ENCODE assay signal across 17 cellular contexts in the genomic region with DNA sequence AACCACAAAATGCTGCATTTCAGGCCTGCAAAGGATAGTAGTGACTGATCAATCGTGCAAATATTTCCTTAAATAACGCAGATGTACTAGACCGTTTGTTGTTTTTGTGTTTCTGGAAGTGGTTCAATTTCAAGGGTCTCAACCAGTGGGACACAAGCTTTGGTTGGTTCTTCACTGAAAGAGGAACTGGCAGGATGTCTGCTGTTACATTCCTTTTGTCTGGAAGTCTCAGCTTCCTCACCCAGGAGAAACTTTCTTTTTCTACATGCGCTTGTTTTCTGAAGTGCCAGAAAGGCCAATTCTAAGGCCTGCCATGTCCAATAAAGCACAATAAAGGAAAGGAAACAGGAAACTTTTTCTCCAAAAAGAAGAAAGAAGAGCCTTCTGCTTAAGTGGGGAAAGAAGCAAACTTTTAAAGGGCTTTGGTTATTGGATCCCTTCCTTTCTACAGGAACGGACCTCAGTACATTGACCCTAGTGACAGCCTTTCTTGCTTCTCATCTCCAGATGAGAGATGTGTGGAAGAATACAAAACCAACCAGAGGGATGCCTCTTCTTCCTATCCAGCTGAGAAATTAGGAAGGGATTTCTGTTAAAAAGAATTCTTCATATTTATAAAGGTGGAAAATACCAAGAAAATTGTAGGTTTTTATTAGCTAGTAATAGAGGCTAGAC. TPM values are rescaled to one million over a fixed set of nuclear protein-coding genes. Genes with fewer than 3 reads are reported as not detected.
DNase-seq lines count a peak whose midpoint lies in the region; ATAC-seq and TF ChIP-seq lines count a peak whose summit lies in the region.
"Had no signal": no experiment of that assay in that cellular context is flagged by ENCODE, and none has a peak within 500 bp of the region (broad histone marks: within the 10 kb centered on the region; RNA-seq: fewer than 3 reads in every experiment).

No MANE protein-coding gene starts in this region.

- no peaks in the 10 kb centered on the region for H3K27me3 Mint-ChIP-seq in Calu3 (ENCODE audit: unreplicated experiment)

- peak overlapping the region; percentile 87 for H3K27ac Mint-ChIP-seq in Calu3 (ENCODE audit: unreplicated experiment)
- H3K27ac Mint-ChIP-seq: activated CD8-positive, alpha-beta memory T cell treated with anti-CD3 and anti-CD28 coated beads, Interleukin-2, amount 10 ng/mL, durations not matched to agents 7 days and 5 days; activated naive CD4-positive, alpha-beta T cell treated with anti-CD3 and anti-CD28 coated beads, Interleukin-2, amount 50 U/mL, for 24 hours; CD8-positive, alpha-beta T cell; stimulated activated naive CD8-positive, alpha-beta T cell treated with anti-CD3 and anti-CD28 coated beads, Interleukin-15, amount 100 ng/mL, for 72 hours had no signal

- H3K27ac ChIP-seq in Panc1 (ENCODE audit: low read length): peak overlapping the region; percentile 100
- H3K27ac ChIP-seq in fibroblast of lung (ENCODE audit: insufficient read depth, low read length): peak overlapping the region; percentile 82
- no peak overlapping the region for H3K27ac ChIP-seq in right atrium auricular region
- H3K27ac ChIP-seq: coronary artery, left lung had no signal

- DNase-seq in Calu3: no peak
- DNase-seq in Panc1 (ENCODE audit: low read depth, low spot score): no peak
- peak; percentile 45 to 88 for DNase-seq in fibroblast of lung (ENCODE audit: low read depth in 2 of 2)
- no peak for DNase-seq in SK-N-DZ (ENCODE audit: low spot score)
- no peak for DNase-seq in right atrium auricular region (ENCODE audit: low spot score)
- DNase-seq: activated CD8-positive, alpha-beta memory T cell treated with anti-CD3 and anti-CD28 coated beads, Interleukin-2, amount 10 ng/mL, durations not matched to agents 7 days and 5 days; CD8-positive, alpha-beta T cell; glutamatergic neuron; left lung; NCI-H1417 treated with DMSO at 0.1 percent for 48 hours; stimulated activated CD4-positive, alpha-beta T cell treated with anti-CD3 and anti-CD28 coated beads, Interleukin-4, amount 100 ng/mL, for 1 hour; stimulated activated naive CD8-positive, alpha-beta T cell treated with anti-CD3 and anti-CD28 coated beads, Interleukin-15, amount 100 ng/mL, for 72 hours had no signal

- H3K9me3 Mint-ChIP-seq in Calu3 (ENCODE audit: low read depth, unreplicated experiment): peaks cover 5% of the 10 kb centered on the region
- H3K9me3 Mint-ChIP-seq: activated naive CD4-positive, alpha-beta T cell treated with anti-CD3 and anti-CD28 coated beads, Interleukin-2, amount 50 U/mL, for 24 hours had no signal

- no peak for TF ChIP-seq CTCF in Calu3 (IDR thresholded peaks at IDR 0.05; ENCODE audit: unreplicated experiment)
- TF ChIP-seq CTCF in Panc1 (IDR thresholded peaks at IDR 0.05): no peak
- TF ChIP-seq CTCF in fibroblast of lung (conservative IDR thresholded peaks at IDR 0.05 in 1 of 2, IDR thresholded peaks at IDR 0.05 in 1 of 2; ENCODE audit: low read depth in 1 of 2, low read length in 2 of 2): no peak
- TF ChIP-seq CTCF in right atrium auricular region (IDR thresholded peaks at IDR 0.05): no peak

- CTCF ChIA-PET in Calu3 (lab: Charles Lee) (interaction anchor here (3.0 kb wide), 1 partner anchor 169 kb away, joined by 10 read pairs; no protein-coding TSS in a partner anchor), Panc1 (lab: Charles Lee) (interaction anchor here (0.5 kb wide), 1 partner anchor 147 kb away, joined by 3 read pairs; no protein-coding TSS in a partner anchor)

- POLR2A ChIA-PET in Panc1 (lab: Charles Lee): no interaction called here

- peaks cover 30% of the 10 kb centered on the region; the same call in 1 of the 2 replicates for H3K9me3 ChIP-seq in Panc1 (ENCODE audit: control insufficient read depth, insufficient read depth, low read depth, low read length)
- H3K9me3 ChIP-seq in fibroblast of lung (ENCODE audit: control insufficient read depth, insufficient read depth, low read depth, low read length): no peaks in the 10 kb centered on the region
- H3K9me3 ChIP-seq in neuron (ENCODE audit: low read length): no peaks in the 10 kb centered on the region
- no peaks in the 10 kb centered on the region for H3K9me3 ChIP-seq in right atrium auricular region
- H3K9me3 ChIP-seq: left lung had no signal

- H3K4me3 ChIP-seq in Panc1 (ENCODE audit: low read depth in 2 of 2, low read length in 2 of 2): peak overlapping the region; percentile 91 to 97
- peak overlapping the region in 2 of 4 experiments; percentile 10 to 21 for H3K4me3 ChIP-seq in fibroblast of lung (replicated peaks in 1 of 4; ENCODE audit: control extremely low read depth in 1 of 4, insufficient read depth in 1 of 4, low read depth in 3 of 4, low read length in 4 of 4)
- H3K4me3 ChIP-seq in neuron (ENCODE audit: low read length): no peak overlapping the region
- no peak overlapping the region for H3K4me3 ChIP-seq in right atrium auricular region
- H3K4me3 ChIP-seq: coronary artery, left lung had no signal

- H3K36me3 Mint-ChIP-seq in Calu3 (ENCODE audit: insufficient read depth, unreplicated experiment): peaks cover 59% of the 10 kb centered on the region
- H3K36me3 Mint-ChIP-seq: activated CD8-positive, alpha-beta memory T cell treated with anti-CD3 and anti-CD28 coated beads, Interleukin-2, amount 10 ng/mL, durations not matched to agents 7 days and 5 days; activated naive CD4-positive, alpha-beta T cell treated with anti-CD3 and anti-CD28 coated beads, Interleukin-2, amount 50 U/mL, for 24 hours; CD8-positive, alpha-beta T cell had no signal

- ATAC-seq in Panc1: peak; percentile 31
- no peak for ATAC-seq in GM21447 (IDR thresholded peaks at IDR 0.05; ENCODE audit: unreplicated experiment)
- ATAC-seq in GM19035 (IDR thresholded peaks at IDR 0.05; ENCODE audit: unreplicated experiment): no peak
- ATAC-seq: activated CD8-positive, alpha-beta memory T cell treated with anti-CD3 and anti-CD28 coated beads, Interleukin-2, amount 10 ng/mL, durations not matched to agents 7 days and 5 days; CD8-positive, alpha-beta T cell; stimulated activated naive CD8-positive, alpha-beta T cell treated with anti-CD3 and anti-CD28 coated beads, Interleukin-15, amount 100 ng/mL, for 72 hours had no signal

- in situ Hi-C loops in Panc1 (cut with HindIII; ENCODE audit: low pct_unique_long_range_greater_than_20kb, low sequenced_read_pairs): no loop called here

- H3K36me3 ChIP-seq in Panc1 (ENCODE audit: control insufficient read depth, insufficient read depth, low read length) (peaks cover 27% of the 10 kb centered on the region), fibroblast of lung (ENCODE audit: control insufficient read depth, insufficient read depth, low read length) (no peaks in the 10 kb centered on the region), neuron (ENCODE audit: insufficient read depth, low read length) (no peaks in the 10 kb centered on the region), right atrium auricular region (no peaks in the 10 kb centered on the region)
- H3K36me3 ChIP-seq: left lung had no signal

- peaks cover 36% of the 10 kb centered on the region for H3K4me1 Mint-ChIP-seq in Calu3 (ENCODE audit: low read depth, unreplicated experiment)
- H3K4me1 Mint-ChIP-seq: activated CD8-positive, alpha-beta memory T cell treated with anti-CD3 and anti-CD28 coated beads, Interleukin-2, amount 10 ng/mL, durations not matched to agents 7 days and 5 days had no signal

- peaks cover 24% of the 10 kb centered on the region for H3K79me2 ChIP-seq in fibroblast of lung (ENCODE audit: control insufficient read depth, insufficient read depth, low read length)

- no peaks in the 10 kb centered on the region for H4K20me1 ChIP-seq in fibroblast of lung (ENCODE audit: control insufficient read depth, extremely low read depth, insufficient read depth, low read length)

- H3K27me3 ChIP-seq in Panc1 (ENCODE audit: control insufficient read depth, insufficient read depth, low read length): no peaks in the 10 kb centered on the region
- H3K27me3 ChIP-seq in fibroblast of lung (ENCODE audit: control insufficient read depth, insufficient read depth, low read length): no peaks in the 10 kb centered on the region
- peaks cover 2% of the 10 kb centered on the region for H3K27me3 ChIP-seq in neuron (ENCODE audit: insufficient read depth, low read length)
- H3K27me3 ChIP-seq in right atrium auricular region: no peaks in the 10 kb centered on the region

- intact Hi-C loops in Calu3 (cut with micrococcal nuclease; ENCODE audit: unreplicated experiment) (loop anchor here (2.0 kb wide), 1 partner anchor 75 kb away; no protein-coding TSS in a partner anchor), Panc1 (cut with micrococcal nuclease; ENCODE audit: unreplicated experiment) (loop anchor here (1.0 to 5.0 kb wide), 3 partner anchors 125 to 464 kb away; no protein-coding TSS in a partner anchor)

- H3K4me3 Mint-ChIP-seq in Calu3 (ENCODE audit: low read depth, unreplicated experiment): peak overlapping the region; percentile 87
- H3K4me3 Mint-ChIP-seq: activated CD8-positive, alpha-beta memory T cell treated with anti-CD3 and anti-CD28 coated beads, Interleukin-2, amount 10 ng/mL, durations not matched to agents 7 days and 5 days; activated naive CD4-positive, alpha-beta T cell treated with anti-CD3 and anti-CD28 coated beads, Interleukin-2, amount 50 U/mL, for 24 hours; CD8-positive, alpha-beta T cell; stimulated activated naive CD8-positive, alpha-beta T cell treated with anti-CD3 and anti-CD28 coated beads, Interleukin-15, amount 100 ng/mL, for 72 hours had no signal

- BruUV-seq in Calu3 (replicated peaks; lab: Mats Ljungman, UMichigan) (TSS peak; percentile 85), Panc1 (replicated peaks; lab: Mats Ljungman, UMichigan) (TSS peak; percentile 98)

- H3K4me2 ChIP-seq in fibroblast of lung (ENCODE audit: extremely low read depth, insufficient read depth, low read length): peak overlapping the region; percentile 79

- H2AFZ ChIP-seq in fibroblast of lung (ENCODE audit: low read length) (peak overlapping the region; percentile 46), neuron (ENCODE audit: low read depth, low read length) (peak overlapping the region; percentile 14)

- H3K4me1 ChIP-seq in Panc1 (ENCODE audit: control insufficient read depth, insufficient read depth, low read length) (peaks cover 34% of the 10 kb centered on the region), fibroblast of lung (ENCODE audit: control insufficient read depth, extremely low read depth, insufficient read depth, low read length) (peaks cover 16% of the 10 kb centered on the region), neuron (ENCODE audit: insufficient read depth, low read length) (peaks cover 12% of the 10 kb centered on the region), right atrium auricular region (peaks cover 0 to 16% of the 10 kb centered on the region in 2 donors)

- H3K9ac ChIP-seq in fibroblast of lung (ENCODE audit: insufficient read depth, low read length): peak overlapping the region; percentile 12

RNA-seq across cellular contexts. Expression of a gene that starts 4.2 kb away (rescaled TPM):
- 122 and 145 TPM in 2 replicates for total RNA-seq in Calu3 (2022)
- total RNA-seq in Panc1 (2021; ENCODE audit: unreplicated experiment): 563 TPM
- 415 TPM for polyA plus RNA-seq in Panc1 (2012; ENCODE audit: insufficient read length)
- 54.4 and 80.6 TPM in 2 replicates for total RNA-seq in fibroblast of lung
- polyA plus RNA-seq in fibroblast of lung: 52.3 and 156 TPM in 2 replicates
- polyA plus RNA-seq in fibroblast of lung (2012): 30.8 and 90.5 TPM in 2 replicates
- 15.6 and 42.2 TPM in 2 replicates for polyA minus RNA-seq in fibroblast of lung (ENCODE audit: low replicate concordance)
- polyA plus RNA-seq in SK-N-DZ (2014; cell fraction: cytosol; rRNA removed): 6.1 and 11.1 TPM in 2 replicates
- 15.7 and 16.3 TPM in 2 replicates for polyA plus RNA-seq in SK-N-DZ (2014; cell fraction: nucleus; rRNA removed)
- total RNA-seq in right atrium auricular region: 1 to 10 TPM in 1 of 2 donors, not detected in 1; 3.7 TPM
- total RNA-seq: activated CD8-positive, alpha-beta memory T cell treated with anti-CD3 and anti-CD28 coated beads, Interleukin-2, amount 10 ng/mL, durations not matched to agents 7 days and 5 days; CD8-positive, alpha-beta T cell had no signal

Comparison
In these comparisons a context has a peak if more than half of its experiments do, and no peak if none do; other contexts are left out.
1. DNase-seq: peak in fibroblast of lung (2 of 2); none in Calu3 (single experiment), Panc1 (single experiment), SK-N-DZ (single experiment) and right atrium auricular region (single experiment).
2. H3K27ac ChIP-seq: peak in Panc1 (single experiment) and fibroblast of lung (single experiment); none in right atrium auricular region (0 of 2).
3. H3K4me3 ChIP-seq: peak in Panc1 (2 of 2); none in neuron (single experiment) and right atrium auricular region (0 of 2).
4. RNA of a gene that starts 4.2 kb away (total RNA-seq): 563 TPM in Panc1 (single experiment), 122 to 145 TPM in Calu3 and 54.4 to 80.6 TPM in fibroblast of lung; 3.7 TPM in right atrium auricular region; every median in the first group is over 10 times any median in the second.